Comparison of ENCODE assay signal across 10 cellular contexts in genomic region chr1:116379057-116379630, GRCh38. TPM values are rescaled to one million over a fixed set of nuclear protein-coding genes. Genes with fewer than 3 reads are reported as not detected.
A peak's percentile ranks its signal among the peaks of the same experiment; 100 is the strongest.
DNase-seq lines count a peak whose midpoint lies in the region; ATAC-seq, FAIRE-seq and TF ChIP-seq lines count a peak whose summit lies in the region.
"Had no signal": no experiment of that assay in that cellular context is flagged by ENCODE, and none has a peak within 500 bp of the region (broad histone marks: within the 10 kb centered on the region; RNA-seq: fewer than 3 reads in every experiment).

No MANE protein-coding gene starts in this region.

- POLR2A ChIA-PET in CD8-positive, alpha-beta T cell (lab: Charles Lee): no interaction called here
- POLR2A ChIA-PET in RWPE1 (lab: Yijun Ruan, JAX; ENCODE audit: low non-redundant PET): no interaction called here

- H3K9ac ChIP-seq in trophoblast cell (ENCODE audit: low read length): no peak overlapping the region

- peaks cover 96% of the 10 kb centered on the region for H3K4me1 Mint-ChIP-seq in CD8-positive, alpha-beta T cell (ENCODE audit: low read depth)

- H3K9me3 ChIP-seq in CD8-positive, alpha-beta T cell (ENCODE audit: low read length): no peaks in the 10 kb centered on the region
- no peaks in the 10 kb centered on the region for H3K9me3 ChIP-seq in esophagus squamous epithelium
- no peaks in the 10 kb centered on the region for H3K9me3 ChIP-seq in trophoblast cell (ENCODE audit: insufficient read depth, low read depth, low read length)
- H3K9me3 ChIP-seq: ovary had no signal

- H4K12ac ChIP-seq in trophoblast cell (ENCODE audit: low read depth, low read length): no peak overlapping the region

- H3K4me3 ChIP-seq in CD8-positive, alpha-beta T cell (ENCODE audit: low read depth, low read length): no peak overlapping the region
- H3K4me3 ChIP-seq in esophagus squamous epithelium: peak overlapping the region in 1 of 4 donors; percentile 8
- no peak overlapping the region for H3K4me3 ChIP-seq in trophoblast cell (ENCODE audit: low read depth, low read length)
- H3K4me3 ChIP-seq: ovary had no signal

- peaks cover 5% of the 10 kb centered on the region for H3K79me1 ChIP-seq in trophoblast cell (ENCODE audit: low read length)

- H2BK5ac ChIP-seq in trophoblast cell (ENCODE audit: low read depth, low read length, poor library complexity): no peak overlapping the region

- no peaks in the 10 kb centered on the region for H3K27me3 ChIP-seq in CD8-positive, alpha-beta T cell (ENCODE audit: insufficient read depth, low read length)
- no peaks in the 10 kb centered on the region for H3K27me3 ChIP-seq in esophagus squamous epithelium
- no peaks in the 10 kb centered on the region for H3K27me3 ChIP-seq in trophoblast cell (ENCODE audit: insufficient read depth, low read length)
- H3K27me3 ChIP-seq: ovary had no signal

- peaks cover 31% of the 10 kb centered on the region for H3K36me3 Mint-ChIP-seq in CD8-positive, alpha-beta T cell

- no peak overlapping the region for H3K23ac ChIP-seq in trophoblast cell (ENCODE audit: low read length)

- no peaks in the 10 kb centered on the region for H3K27me3 Mint-ChIP-seq in CD8-positive, alpha-beta T cell (ENCODE audit: low read depth)

- peaks cover 80% of the 10 kb centered on the region for H3K4me1 ChIP-seq in CD8-positive, alpha-beta T cell (ENCODE audit: insufficient read depth, low read length)
- peaks cover 45 to 100% (median 62%) of the 10 kb centered on the region in 3 donors for H3K4me1 ChIP-seq in esophagus squamous epithelium
- peaks cover 14 to 28% of the 10 kb centered on the region in 2 experiments for H3K4me1 ChIP-seq in trophoblast cell (ENCODE audit: control insufficient read depth in 1 of 2, insufficient read depth in 2 of 2, low read length in 2 of 2)

- H2AFZ ChIP-seq in trophoblast cell (ENCODE audit: insufficient read depth, low read length, poor library complexity): no peak overlapping the region

- H4K91ac ChIP-seq in trophoblast cell (ENCODE audit: low read depth, low read length): no peak overlapping the region

- peak overlapping the region; percentile 95 for H3K27ac Mint-ChIP-seq in CD8-positive, alpha-beta T cell

- no peak overlapping the region for H2BK120ac ChIP-seq in trophoblast cell (ENCODE audit: insufficient read depth, low read length, poor library complexity)

- FAIRE-seq in urothelium cell line (lab: Jason Lieb, UNC): no peak

- H3K4me3 Mint-ChIP-seq in CD8-positive, alpha-beta T cell: peak overlapping the region; percentile 49

- 53 to 67% methylated on average over 1 to 2 of the region's 2 CpGs for whole genome bisulfite sequencing in esophagus squamous epithelium, 2 donors
- WGBS in trophoblast cell (ENCODE audit: extremely low coverage, insufficient coverage, insufficient read length): no CpG with 5 or more reads among the region's 2 CpGs

- H3K27ac ChIP-seq in CD8-positive, alpha-beta T cell (ENCODE audit: low read depth, low read length): no peak overlapping the region
- peak overlapping the region; percentile 75 for H3K27ac ChIP-seq in RWPE1
- H3K27ac ChIP-seq in esophagus squamous epithelium: peak overlapping the region; percentile 7 to 99 (median 98)
- no peak overlapping the region for H3K27ac ChIP-seq in trophoblast cell (ENCODE audit: low read depth, low read length)

- TF ChIP-seq CTCF in CD8-positive, alpha-beta T cell (IDR thresholded peaks at IDR 0.05): no peak
- no peak for TF ChIP-seq CTCF in RWPE1 (conservative IDR thresholded peaks at IDR 0.05; ENCODE audit: low read depth)
- TF ChIP-seq CTCF in esophagus squamous epithelium (IDR thresholded peaks at IDR 0.05): no peak

- intact Hi-C loops in CD8-positive, alpha-beta T cell (cut with DNase I, micrococcal nuclease): loop anchor here (2.0 to 10.0 kb wide), 8 partner anchors 34 to 1314 kb away; partner anchors contain the start of genes CD2 (in 1 of the 2) and TENT5C (in 1 of the 2)
- intact Hi-C loops in esophagus squamous epithelium (cut with DNase I): no loop called here

- no peak for DNase-seq in CD8-positive, alpha-beta T cell
- DNase-seq in RWPE1 (ENCODE audit: low spot score) (no peak), esophagus squamous epithelium (lab: John Stamatoyannopoulos, UW) (no peak), trophoblast cell (no peak), urothelium cell line (ENCODE audit: low spot score) (no peak)
- no peak for DNase-seq in stimulated activated naive CD4-positive, alpha-beta T cell treated with Interleukin-2 at 50 U/mL for 16 hours (lab: John Stamatoyannopoulos, UW)
- DNase-seq in stimulated activated CD4-positive, alpha-beta T cell treated with anti-CD3 and anti-CD28 coated beads, Interleukin-2, amount 100 ng/mL, for 48 hours: no peak
- DNase-seq: DMS79, ovary had no signal

- CTCF ChIA-PET in CD8-positive, alpha-beta T cell (lab: Charles Lee): interaction anchor here (3.6 kb wide), 1 partner anchor 106 kb away, joined by 20 read pairs; no protein-coding TSS in a partner anchor
- CTCF ChIA-PET in RWPE1 (lab: Yijun Ruan, JAX): no interaction called here

- TF ChIP-seq POLR2A in esophagus squamous epithelium (IDR thresholded peaks at IDR 0.05): no peak

- no peak overlapping the region for H2AK5ac ChIP-seq in trophoblast cell (ENCODE audit: low read length)

- H2BK12ac ChIP-seq in trophoblast cell (ENCODE audit: low read length): no peak overlapping the region

- H3K4ac ChIP-seq in trophoblast cell (ENCODE audit: low read depth, low read length): peak overlapping the region; percentile 96

- peaks cover 17% of the 10 kb centered on the region for H3K79me2 ChIP-seq in trophoblast cell (ENCODE audit: control insufficient read depth, insufficient read depth, low read length, poor library complexity)

- no peak for ATAC-seq in CD8-positive, alpha-beta T cell
- no peak for ATAC-seq in GM19467 (IDR thresholded peaks at IDR 0.05; ENCODE audit: unreplicated experiment)

- H3K18ac ChIP-seq in trophoblast cell (ENCODE audit: low read length): no peak overlapping the region

- H3K36me3 ChIP-seq in CD8-positive, alpha-beta T cell (ENCODE audit: insufficient read depth, low read length): peaks cover 4% of the 10 kb centered on the region
- H3K36me3 ChIP-seq in esophagus squamous epithelium: peaks cover 0 to 20% (median 4%) of the 10 kb centered on the region in 3 donors
- H3K36me3 ChIP-seq in trophoblast cell (ENCODE audit: control insufficient read depth in 1 of 2, insufficient read depth in 2 of 2, low read length in 2 of 2): peaks cover 0 to 3% of the 10 kb centered on the region in 2 experiments
- H3K36me3 ChIP-seq: ovary had no signal

- H4K8ac ChIP-seq in trophoblast cell (ENCODE audit: low read depth, low read length): no peak overlapping the region

- no peak overlapping the region for H3K14ac ChIP-seq in trophoblast cell (ENCODE audit: low read length)

- no peaks in the 10 kb centered on the region for H3K9me3 Mint-ChIP-seq in CD8-positive, alpha-beta T cell

- H3K4me2 ChIP-seq in trophoblast cell (ENCODE audit: low read length): no peak overlapping the region

RNA-seq across cellular contexts. Expression of gene ATP1A1, which starts 6.1 kb away (rescaled TPM):
- total RNA-seq in CD8-positive, alpha-beta T cell: 100 to 1,000 TPM; 204 to 211 TPM
- total RNA-seq in esophagus squamous epithelium: 100 to 1,000 TPM; 310 to 443 (median 391) TPM
- 247 and 256 TPM in 2 replicates for polyA plus RNA-seq in trophoblast cell (2013)

Comparison
In these comparisons a context has a peak if more than half of its experiments do, and no peak if none do; other contexts are left out.
1. H3K27ac ChIP-seq: peak in RWPE1 (single experiment) and esophagus squamous epithelium (4 of 4); none in CD8-positive, alpha-beta T cell (single experiment) and trophoblast cell (single experiment).